1 cellular context compared by ENCODE assay signal in genomic region chr6:43088654-43089056, GRCh38.
TF ChIP-seq lines count a peak whose summit lies in the region.

No MANE protein-coding gene starts in this region.

TF ChIP-seq in HEK293, 187 proteins besides CTCF, POLR2A, EP300 and RAD21 (continued from another document):
- TF ChIP-seq, protein P1, sequence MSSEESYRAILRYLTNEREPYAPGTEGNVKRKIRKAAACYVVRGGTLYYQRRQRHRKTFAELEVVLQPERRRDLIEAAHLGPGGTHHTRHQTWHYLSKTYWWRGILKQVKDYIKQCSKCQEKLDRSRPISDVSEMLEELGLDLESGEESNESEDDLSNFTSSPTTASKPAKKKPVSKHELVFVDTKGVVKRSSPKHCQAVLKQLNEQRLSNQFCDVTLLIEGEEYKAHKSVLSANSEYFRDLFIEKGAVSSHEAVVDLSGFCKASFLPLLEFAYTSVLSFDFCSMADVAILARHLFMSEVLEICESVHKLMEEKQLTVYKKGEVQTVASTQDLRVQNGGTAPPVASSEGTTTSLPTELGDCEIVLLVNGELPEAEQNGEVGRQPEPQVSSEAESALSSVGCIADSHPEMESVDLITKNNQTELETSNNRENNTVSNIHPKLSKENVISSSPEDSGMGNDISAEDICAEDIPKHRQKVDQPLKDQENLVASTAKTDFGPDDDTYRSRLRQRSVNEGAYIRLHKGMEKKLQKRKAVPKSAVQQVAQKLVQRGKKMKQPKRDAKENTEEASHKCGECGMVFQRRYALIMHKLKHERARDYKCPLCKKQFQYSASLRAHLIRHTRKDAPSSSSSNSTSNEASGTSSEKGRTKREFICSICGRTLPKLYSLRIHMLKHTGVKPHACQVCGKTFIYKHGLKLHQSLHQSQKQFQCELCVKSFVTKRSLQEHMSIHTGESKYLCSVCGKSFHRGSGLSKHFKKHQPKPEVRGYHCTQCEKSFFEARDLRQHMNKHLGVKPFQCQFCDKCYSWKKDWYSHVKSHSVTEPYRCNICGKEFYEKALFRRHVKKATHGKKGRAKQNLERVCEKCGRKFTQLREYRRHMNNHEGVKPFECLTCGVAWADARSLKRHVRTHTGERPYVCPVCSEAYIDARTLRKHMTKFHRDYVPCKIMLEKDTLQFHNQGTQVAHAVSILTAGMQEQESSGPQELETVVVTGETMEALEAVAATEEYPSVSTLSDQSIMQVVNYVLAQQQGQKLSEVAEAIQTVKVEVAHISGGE (tag by site-specific recombination; conservative IDR thresholded peaks at IDR 0.05; ENCODE audit: low read depth) = peak; percentile 85
- TF ChIP-seq ZNF704 (tag by site-specific recombination; IDR thresholded peaks at IDR 0.05) = no peak
- TF ChIP-seq ZNF610 (tag by site-specific recombination; IDR thresholded peaks at IDR 0.05; ENCODE audit: borderline replicate concordance) = peak; percentile 85
- TF ChIP-seq BCL11A (tag by site-specific recombination; IDR thresholded peaks at IDR 0.05; ENCODE audit: low read depth) = 0 out of 2 replicates have a peak, but pooled peaks have one; percentile 17
- TF ChIP-seq, protein P2, sequence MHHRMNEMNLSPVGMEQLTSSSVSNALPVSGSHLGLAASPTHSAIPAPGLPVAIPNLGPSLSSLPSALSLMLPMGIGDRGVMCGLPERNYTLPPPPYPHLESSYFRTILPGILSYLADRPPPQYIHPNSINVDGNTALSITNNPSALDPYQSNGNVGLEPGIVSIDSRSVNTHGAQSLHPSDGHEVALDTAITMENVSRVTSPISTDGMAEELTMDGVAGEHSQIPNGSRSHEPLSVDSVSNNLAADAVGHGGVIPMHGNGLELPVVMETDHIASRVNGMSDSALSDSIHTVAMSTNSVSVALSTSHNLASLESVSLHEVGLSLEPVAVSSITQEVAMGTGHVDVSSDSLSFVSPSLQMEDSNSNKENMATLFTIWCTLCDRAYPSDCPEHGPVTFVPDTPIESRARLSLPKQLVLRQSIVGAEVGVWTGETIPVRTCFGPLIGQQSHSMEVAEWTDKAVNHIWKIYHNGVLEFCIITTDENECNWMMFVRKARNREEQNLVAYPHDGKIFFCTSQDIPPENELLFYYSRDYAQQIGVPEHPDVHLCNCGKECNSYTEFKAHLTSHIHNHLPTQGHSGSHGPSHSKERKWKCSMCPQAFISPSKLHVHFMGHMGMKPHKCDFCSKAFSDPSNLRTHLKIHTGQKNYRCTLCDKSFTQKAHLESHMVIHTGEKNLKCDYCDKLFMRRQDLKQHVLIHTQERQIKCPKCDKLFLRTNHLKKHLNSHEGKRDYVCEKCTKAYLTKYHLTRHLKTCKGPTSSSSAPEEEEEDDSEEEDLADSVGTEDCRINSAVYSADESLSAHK (tag by site-specific recombination; IDR thresholded peaks at IDR 0.05) = peak; percentile 46; the same call in 1 of the 2 replicates
- peak; percentile 45; the same call in 1 of the 2 replicates for TF ChIP-seq ZFP3 (tag by site-specific recombination; IDR thresholded peaks at IDR 0.05; ENCODE audit: low read depth)
TF ChIP-seq in HEK293: peak in this region for 69.
